1 cellular context compared by ENCODE assay signal in the genomic region with DNA sequence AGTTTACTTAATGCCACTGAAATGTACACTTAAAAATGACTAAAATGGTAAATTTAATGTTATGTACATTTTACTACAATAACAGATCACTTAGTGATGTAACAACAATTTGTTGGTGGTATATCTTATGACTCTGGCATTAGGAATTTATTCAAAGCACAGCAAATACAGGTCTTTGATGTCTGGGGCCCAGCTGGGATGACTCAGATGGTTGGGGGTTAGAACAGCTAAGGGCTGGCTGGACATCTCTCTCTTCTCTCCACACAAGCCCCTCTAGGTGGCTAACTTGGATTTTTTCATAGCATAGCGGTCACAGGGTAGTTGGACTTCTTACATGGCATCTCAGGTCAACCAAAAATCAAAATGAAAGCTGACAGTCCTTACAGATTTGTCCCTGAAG.
TF ChIP-seq lines count a peak whose summit lies in the region.

No MANE protein-coding gene starts in this region.

TF ChIP-seq in GM12878, 131 proteins besides CTCF, POLR2A, EP300 and RAD21:
- TF ChIP-seq NFYA (IDR thresholded peaks at IDR 0.05; ENCODE audit: borderline replicate concordance, low read depth, low read length) (no peak), SREBF2 (IDR thresholded peaks at IDR 0.05; ENCODE audit: low read length) (no peak), MTA3 (IDR thresholded peaks at IDR 0.05; ENCODE audit: borderline replicate concordance, low read length) (no peak), E4F1 (IDR thresholded peaks at IDR 0.05; ENCODE audit: borderline replicate concordance, partially characterized antibody) (no peak), BHLHE40 (IDR thresholded peaks at IDR 0.05; ENCODE audit: borderline replicate concordance in 1 of 2, low read depth in 2 of 2, low read length in 1 of 2) (no peak), ZNF687 (IDR thresholded peaks at IDR 0.05) (no peak), FOS (IDR thresholded peaks at IDR 0.05; ENCODE audit: borderline replicate concordance, extremely low read depth, insufficient read length) (no peak), ZNF592 (IDR thresholded peaks at IDR 0.05) (no peak), LARP7 (IDR thresholded peaks at IDR 0.05) (no peak), SIX5 (IDR thresholded peaks at IDR 0.05; ENCODE audit: low read depth, low read length, severe bottlenecking) (no peak)
- TF ChIP-seq, protein P1, sequence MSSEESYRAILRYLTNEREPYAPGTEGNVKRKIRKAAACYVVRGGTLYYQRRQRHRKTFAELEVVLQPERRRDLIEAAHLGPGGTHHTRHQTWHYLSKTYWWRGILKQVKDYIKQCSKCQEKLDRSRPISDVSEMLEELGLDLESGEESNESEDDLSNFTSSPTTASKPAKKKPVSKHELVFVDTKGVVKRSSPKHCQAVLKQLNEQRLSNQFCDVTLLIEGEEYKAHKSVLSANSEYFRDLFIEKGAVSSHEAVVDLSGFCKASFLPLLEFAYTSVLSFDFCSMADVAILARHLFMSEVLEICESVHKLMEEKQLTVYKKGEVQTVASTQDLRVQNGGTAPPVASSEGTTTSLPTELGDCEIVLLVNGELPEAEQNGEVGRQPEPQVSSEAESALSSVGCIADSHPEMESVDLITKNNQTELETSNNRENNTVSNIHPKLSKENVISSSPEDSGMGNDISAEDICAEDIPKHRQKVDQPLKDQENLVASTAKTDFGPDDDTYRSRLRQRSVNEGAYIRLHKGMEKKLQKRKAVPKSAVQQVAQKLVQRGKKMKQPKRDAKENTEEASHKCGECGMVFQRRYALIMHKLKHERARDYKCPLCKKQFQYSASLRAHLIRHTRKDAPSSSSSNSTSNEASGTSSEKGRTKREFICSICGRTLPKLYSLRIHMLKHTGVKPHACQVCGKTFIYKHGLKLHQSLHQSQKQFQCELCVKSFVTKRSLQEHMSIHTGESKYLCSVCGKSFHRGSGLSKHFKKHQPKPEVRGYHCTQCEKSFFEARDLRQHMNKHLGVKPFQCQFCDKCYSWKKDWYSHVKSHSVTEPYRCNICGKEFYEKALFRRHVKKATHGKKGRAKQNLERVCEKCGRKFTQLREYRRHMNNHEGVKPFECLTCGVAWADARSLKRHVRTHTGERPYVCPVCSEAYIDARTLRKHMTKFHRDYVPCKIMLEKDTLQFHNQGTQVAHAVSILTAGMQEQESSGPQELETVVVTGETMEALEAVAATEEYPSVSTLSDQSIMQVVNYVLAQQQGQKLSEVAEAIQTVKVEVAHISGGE (CRISPR knock-in tag; IDR thresholded peaks at IDR 0.05): no peak
